In the genomic region with DNA sequence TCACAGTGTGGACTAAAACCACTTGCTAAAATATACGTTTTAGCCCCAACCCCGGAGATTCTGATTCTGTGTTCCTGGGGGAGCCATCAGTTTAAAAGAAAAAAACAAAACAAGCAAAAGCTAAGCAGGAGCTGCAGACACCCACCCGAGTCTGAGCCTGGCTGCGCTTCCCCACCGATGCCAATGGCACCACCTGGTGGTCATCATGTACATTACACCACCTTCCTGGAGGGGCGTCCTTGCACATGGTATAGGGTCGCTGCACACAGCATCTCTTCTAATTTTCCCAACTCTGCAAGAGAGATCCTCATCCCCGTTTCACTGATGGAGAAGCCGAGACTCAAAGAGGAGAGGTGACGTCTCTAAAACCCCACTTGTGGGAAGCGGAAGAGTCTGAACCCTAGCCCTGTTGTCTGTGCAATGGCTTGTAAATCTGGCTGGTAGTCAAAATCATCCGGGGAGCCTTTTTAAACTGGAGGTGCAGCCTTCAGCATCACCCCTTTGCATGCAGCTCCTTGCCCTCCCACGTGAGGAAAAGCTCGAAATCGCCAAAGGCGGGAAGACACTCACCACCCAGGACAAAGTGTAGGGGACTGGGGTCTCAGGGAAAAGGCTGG, we compare ENCODE assay signal across 8 cellular contexts. TPM values are rescaled to one million over a fixed set of nuclear protein-coding genes. Genes with fewer than 3 reads are reported as not detected.
DNase-seq lines count a peak whose midpoint lies in the region; ATAC-seq lines count a peak whose summit lies in the region.

No MANE protein-coding gene starts in this region.

- H2BK120ac ChIP-seq in mesendoderm (ENCODE audit: low read depth, low read length): no peak overlapping the region

- H3K79me2 ChIP-seq in mesendoderm (ENCODE audit: control insufficient read depth, insufficient read depth, low read length): no peaks in the 10 kb centered on the region

- H3K9me3 Mint-ChIP-seq in CD4-positive, alpha-beta memory T cell: no peaks in the 10 kb centered on the region
- no peaks in the 10 kb centered on the region for H3K9me3 Mint-ChIP-seq in effector memory CD8-positive, alpha-beta T cell

- POLR2A ChIA-PET in CD4-positive, alpha-beta memory T cell (lab: Charles Lee; ENCODE audit: partially characterized antibody): no interaction called here

- ATAC-seq in GM21528 (IDR thresholded peaks at IDR 0.05; ENCODE audit: low FRiP score, unreplicated experiment) (peak; percentile 75), HG03521 (IDR thresholded peaks at IDR 0.05; ENCODE audit: unreplicated experiment) (no peak)
- ATAC-seq in effector memory CD8-positive, alpha-beta T cell (replicated peaks): peak; percentile 91

- H2AK5ac ChIP-seq in mesendoderm (ENCODE audit: low read length): no peak overlapping the region

- no peak overlapping the region for H3K27ac Mint-ChIP-seq in CD4-positive, alpha-beta memory T cell
- no peak overlapping the region for H3K27ac Mint-ChIP-seq in effector memory CD8-positive, alpha-beta T cell

- CTCF ChIA-PET in CD4-positive, alpha-beta memory T cell (lab: Charles Lee; ENCODE audit: partially characterized antibody): interaction anchor here (0.9 to 5.3 kb wide), 10 partner anchors 10 to 177 kb away, joined by 3 to 34 read pairs (median 4); no protein-coding TSS in a partner anchor

- no peak overlapping the region for H2BK15ac ChIP-seq in mesendoderm (replicated peaks; ENCODE audit: low read depth)

- no peak overlapping the region for H3K18ac ChIP-seq in mesendoderm (ENCODE audit: low read length)

- no peaks in the 10 kb centered on the region for H3K4me1 ChIP-seq in CD4-positive, alpha-beta memory T cell (ENCODE audit: insufficient read depth, low read length)
- H3K4me1 ChIP-seq in mesendoderm (ENCODE audit: control insufficient read depth, low read depth, low read length): no peaks in the 10 kb centered on the region

- H3K9me3 ChIP-seq in CD4-positive, alpha-beta memory T cell (ENCODE audit: control insufficient read depth in 1 of 2, low read length in 2 of 2): no peaks in the 10 kb centered on the region

- no peaks in the 10 kb centered on the region for H3K27me3 ChIP-seq in CD4-positive, alpha-beta memory T cell (ENCODE audit: insufficient read depth, low read length)
- no peaks in the 10 kb centered on the region for H3K27me3 ChIP-seq in mesendoderm (ENCODE audit: insufficient read depth, low read length, poor library complexity)

- H3K4me3 ChIP-seq in CD4-positive, alpha-beta memory T cell (ENCODE audit: low read length in 2 of 2): no peak overlapping the region
- no peak overlapping the region for H3K4me3 ChIP-seq in mesendoderm (ENCODE audit: low read length)

- no CpG with 5 or more reads among the region's 16 CpGs for WGBS in mesendoderm (ENCODE audit: extremely low coverage, insufficient coverage, low lambda C conversion rate)

- H4K5ac ChIP-seq in mesendoderm (ENCODE audit: low read length): no peak overlapping the region

- peak in 4 of 5 donors; percentile 40 to 53 (median 44) for DNase-seq in CD4-positive, alpha-beta memory T cell
- DNase-seq in NCI-H2227 (lab: John Stamatoyannopoulos, UW; ENCODE audit: unreplicated experiment) (peak; percentile 66), mesendoderm (peak; percentile 63)
- DNase-seq in activated CD4-positive, alpha-beta T cell treated with anti-CD3 and anti-CD28 coated beads, Interleukin-2, amount 50 U/mL, for 4 hours: peak; percentile 40 to 45
- peak; percentile 59 to 68 (median 63) for DNase-seq in effector memory CD8-positive, alpha-beta T cell
- peak; percentile 6 for DNase-seq in stimulated activated CD8-positive, alpha-beta memory T cell treated with anti-CD3 and anti-CD28 coated beads, Interleukin-15, amount 100 ng/mL, for 24 hours (ENCODE audit: low read depth)

- H3K27ac ChIP-seq in CD4-positive, alpha-beta memory T cell (ENCODE audit: low read depth, low read length): no peak overlapping the region
- H3K27ac ChIP-seq in mesendoderm (ENCODE audit: low read depth, low read length): no peak overlapping the region

- H3K4me1 Mint-ChIP-seq in CD4-positive, alpha-beta memory T cell: peaks cover 0 to 2% (median 0%) of the 10 kb centered on the region in 4 donors
- H3K4me1 Mint-ChIP-seq in effector memory CD8-positive, alpha-beta T cell (ENCODE audit: low read depth in 2 of 2): peaks cover 0 to 2% of the 10 kb centered on the region in 2 donors

- no peak overlapping the region for H3K4me2 ChIP-seq in mesendoderm (ENCODE audit: low read length)

- H3K79me1 ChIP-seq in mesendoderm (ENCODE audit: low read length): no peaks in the 10 kb centered on the region

- no peak overlapping the region for H3K23ac ChIP-seq in mesendoderm (ENCODE audit: low read length)

- H3K9ac ChIP-seq in mesendoderm (ENCODE audit: low read length): no peak overlapping the region

- peaks cover 2 to 4% of the 10 kb centered on the region in 2 donors for H3K27me3 Mint-ChIP-seq in CD4-positive, alpha-beta memory T cell
- H3K27me3 Mint-ChIP-seq in effector memory CD8-positive, alpha-beta T cell: peaks cover 17 to 39% of the 10 kb centered on the region in 2 donors

- no peak overlapping the region for H4K8ac ChIP-seq in mesendoderm (ENCODE audit: low read depth, low read length)

- H3K36me3 ChIP-seq in CD4-positive, alpha-beta memory T cell (ENCODE audit: insufficient read depth, low read length): no peaks in the 10 kb centered on the region
- H3K36me3 ChIP-seq in mesendoderm (ENCODE audit: control insufficient read depth, insufficient read depth, low read length): no peaks in the 10 kb centered on the region

- intact Hi-C loops in CD4-positive, alpha-beta memory T cell (cut with micrococcal nuclease): no loop called here

- H2BK5ac ChIP-seq in mesendoderm (ENCODE audit: low read length): no peak overlapping the region

- no peak overlapping the region for H3K4me3 Mint-ChIP-seq in CD4-positive, alpha-beta memory T cell
- no peak overlapping the region for H3K4me3 Mint-ChIP-seq in effector memory CD8-positive, alpha-beta T cell

- no peak overlapping the region for H3K56ac ChIP-seq in mesendoderm (ENCODE audit: low read length)

- no peak overlapping the region for H3K4ac ChIP-seq in mesendoderm (ENCODE audit: low read depth, low read length)

- H3K36me3 Mint-ChIP-seq in CD4-positive, alpha-beta memory T cell: no peaks in the 10 kb centered on the region
- H3K36me3 Mint-ChIP-seq in effector memory CD8-positive, alpha-beta T cell (ENCODE audit: insufficient read depth): no peaks in the 10 kb centered on the region

RNA-seq across cellular contexts. Expression of a gene that starts 23.1 kb away (rescaled TPM):
- 10 to 100 TPM; 30.1 to 37.8 TPM for total RNA-seq in CD4-positive, alpha-beta memory T cell
- polyA plus RNA-seq in CD4-positive, alpha-beta memory T cell: 1 to 10 TPM; 3.9 to 9.2 TPM
- 21.3 TPM for polyA plus RNA-seq in mesendoderm (2013, experiment 1 of 2)
- 22.8 TPM for polyA plus RNA-seq in mesendoderm (2013, experiment 2 of 2)

Comparison
In these comparisons a context has a peak if more than half of its experiments do, and no peak if none do; other contexts are left out.
1. DNase-seq: peak in every context shown above with its lines; median percentile 66 in NCI-H2227; 63 in effector memory CD8-positive, alpha-beta T cell; 63 in mesendoderm; 44 in CD4-positive, alpha-beta memory T cell; 42 in activated CD4-positive, alpha-beta T cell treated with anti-CD3 and anti-CD28 coated beads, Interleukin-2, amount 50 U/mL, for 4 hours; 6 in stimulated activated CD8-positive, alpha-beta memory T cell treated with anti-CD3 and anti-CD28 coated beads, Interleukin-15, amount 100 ng/mL, for 24 hours.